In genomic region chr16:71262391-71262790, GRCh38 we compare ENCODE assay signal across 29 cellular contexts. TPM values are rescaled to one million over a fixed set of nuclear protein-coding genes. Genes with fewer than 3 reads are reported as not detected.
"Had no signal": no experiment of that assay in that cellular context is flagged by ENCODE, and none has a peak within 500 bp of the region (broad histone marks: within the 10 kb centered on the region; RNA-seq: fewer than 3 reads in every experiment).

No MANE protein-coding gene starts in this region.

- H3K4me1 ChIP-seq: pancreas, prostate gland, sigmoid colon, stomach, thyroid gland, tibial nerve, upper lobe of left lung, vagina had no signal

- H3K27me3 ChIP-seq: pancreas, right lobe of liver, sigmoid colon, stomach, thyroid gland, tibial nerve, upper lobe of left lung, vagina had no signal

- ATAC-seq: naive thymus-derived CD8-positive, alpha-beta T cell; natural killer cell treated with Interleukin-12 subunit alpha and Interleukin-12 subunit beta and Interleukin-15 and Interleukin-18, amount 100 ng/mL, for 72 hours; pancreas; right cardiac atrium; right lobe of liver; stimulated activated effector memory CD8-positive, alpha-beta T cell treated with anti-CD3 and anti-CD28 coated beads, Interleukin-12 subunit alpha, Interleukin-12 subunit beta, amount 100 ng/mL, for 72 hours; stimulated activated naive B cell treated with anti-CD40 and anti-IgM and Interleukin-4, amounts not matched to agents 10 μg/mL and 1 μg/mL and 100 μg/mL, for 72 hours had no signal

- H3K36me3 Mint-ChIP-seq: natural killer cell treated with Interleukin-12 subunit alpha and Interleukin-12 subunit beta and Interleukin-15 and Interleukin-18, amount 100 ng/mL, for 72 hours; stimulated activated effector memory CD8-positive, alpha-beta T cell treated with anti-CD3 and anti-CD28 coated beads, Interleukin-12 subunit alpha, Interleukin-12 subunit beta, amount 100 ng/mL, for 72 hours had no signal

- DNase-seq: naive thymus-derived CD8-positive, alpha-beta T cell; nephron progenitor cell; nucleus accumbens; pancreas; right cardiac atrium; right lobe of liver; sigmoid colon; small intestine; stimulated activated CD4-positive, alpha-beta T cell treated with anti-CD3 and anti-CD28 coated beads, Interleukin-15, amount 100 ng/mL, for 24 hours; stimulated activated CD4-positive, alpha-beta T cell treated with anti-CD3 and anti-CD28 coated beads, Interleukin-2, amount 100 ng/mL, for 24 hours; stimulated activated CD4-positive, alpha-beta T cell treated with anti-CD3 and anti-CD28 coated beads, Interleukin-2, amount 100 ng/mL, for 48 hours; stimulated activated CD4-positive, alpha-beta T cell treated with anti-CD3 and anti-CD28 coated beads, Interleukin-4, amount 100 ng/mL, for 24 hours; stimulated activated naive B cell treated with anti-CD40 and anti-IgM and Interleukin-4, amounts not matched to agents 10 μg/mL and 1 μg/mL and 100 μg/mL, for 72 hours; stimulated activated naive CD4-positive, alpha-beta T cell treated with Interleukin-2 at 50 U/mL for 16 hours; stomach; thyroid gland; trophoblast cell; upper lobe of left lung had no signal

- H3K36me3 ChIP-seq: neutrophil, pancreas, prostate gland, right lobe of liver, sigmoid colon, stomach, thoracic aorta, thyroid gland, tibial nerve, upper lobe of left lung, vagina had no signal

- FAIRE-seq: pancreas, small intestine, urothelium cell line had no signal

- H3K4me3 ChIP-seq: pancreas, prostate gland, right lobe of liver, sigmoid colon, stomach, thoracic aorta, thyroid gland, tibial nerve, upper lobe of left lung, vagina had no signal

- H3K9me3 ChIP-seq: neutrophil, pancreas, prostate gland, right lobe of liver, sigmoid colon, stomach, thoracic aorta, thyroid gland, tibial nerve, upper lobe of left lung, vagina had no signal

- H3K27ac Mint-ChIP-seq: naive thymus-derived CD8-positive, alpha-beta T cell; natural killer cell treated with Interleukin-12 subunit alpha and Interleukin-12 subunit beta and Interleukin-15 and Interleukin-18, amount 100 ng/mL, for 72 hours; nephron progenitor cell; stimulated activated effector memory CD8-positive, alpha-beta T cell treated with anti-CD3 and anti-CD28 coated beads, Interleukin-12 subunit alpha, Interleukin-12 subunit beta, amount 100 ng/mL, for 72 hours; stimulated activated naive B cell treated with anti-CD40 and anti-IgM and Interleukin-4, amounts not matched to agents 10 μg/mL and 1 μg/mL and 100 μg/mL, for 72 hours; stimulated activated naive CD8-positive, alpha-beta T cell treated with anti-CD3 and anti-CD28 coated beads, Interleukin-15, Interleukin-2, amounts not matched to agents 100 ng/mL and 50 ng/mL, for 24 hours had no signal

- H3K27ac ChIP-seq: neutrophil, pancreas, prostate gland, right lobe of liver, sigmoid colon, stomach, thoracic aorta, thyroid gland, tibial nerve, upper lobe of left lung, vagina had no signal

- H3K4me3 Mint-ChIP-seq: naive thymus-derived CD8-positive, alpha-beta T cell; natural killer cell treated with Interleukin-12 subunit alpha and Interleukin-12 subunit beta and Interleukin-15 and Interleukin-18, amount 100 ng/mL, for 72 hours; nephron progenitor cell; neural crest cell; stimulated activated effector memory CD8-positive, alpha-beta T cell treated with anti-CD3 and anti-CD28 coated beads, Interleukin-12 subunit alpha, Interleukin-12 subunit beta, amount 100 ng/mL, for 72 hours; stimulated activated naive B cell treated with anti-CD40 and anti-IgM and Interleukin-4, amounts not matched to agents 10 μg/mL and 1 μg/mL and 100 μg/mL, for 72 hours; stimulated activated naive CD8-positive, alpha-beta T cell treated with anti-CD3 and anti-CD28 coated beads, Interleukin-15, Interleukin-2, amounts not matched to agents 100 ng/mL and 50 ng/mL, for 24 hours had no signal

- H3K9me3 Mint-ChIP-seq: naive thymus-derived CD8-positive, alpha-beta T cell; natural killer cell treated with Interleukin-12 subunit alpha and Interleukin-12 subunit beta and Interleukin-15 and Interleukin-18, amount 100 ng/mL, for 72 hours; neural crest cell; stimulated activated effector memory CD8-positive, alpha-beta T cell treated with anti-CD3 and anti-CD28 coated beads, Interleukin-12 subunit alpha, Interleukin-12 subunit beta, amount 100 ng/mL, for 72 hours; stimulated activated naive B cell treated with anti-CD40 and anti-IgM and Interleukin-4, amounts not matched to agents 10 μg/mL and 1 μg/mL and 100 μg/mL, for 72 hours; stimulated activated naive CD8-positive, alpha-beta T cell treated with anti-CD3 and anti-CD28 coated beads, Interleukin-15, Interleukin-2, amounts not matched to agents 100 ng/mL and 50 ng/mL, for 24 hours had no signal

- H3K4me1 Mint-ChIP-seq: nephron progenitor cell; neural crest cell; stimulated activated effector memory CD8-positive, alpha-beta T cell treated with anti-CD3 and anti-CD28 coated beads, Interleukin-12 subunit alpha, Interleukin-12 subunit beta, amount 100 ng/mL, for 72 hours had no signal

RNA-seq across cellular contexts. Expression of gene HYDIN, which starts 31.9 kb away (rescaled TPM):
- total RNA-seq: naive thymus-derived CD8-positive, alpha-beta T cell; natural killer cell treated with Interleukin-12 subunit alpha and Interleukin-12 subunit beta and Interleukin-15 and Interleukin-18, amount 100 ng/mL, for 72 hours; osteocyte; vagina had no signal
- polyA plus RNA-seq: naive thymus-derived CD8-positive, alpha-beta T cell had no signal
